In the genomic region with DNA sequence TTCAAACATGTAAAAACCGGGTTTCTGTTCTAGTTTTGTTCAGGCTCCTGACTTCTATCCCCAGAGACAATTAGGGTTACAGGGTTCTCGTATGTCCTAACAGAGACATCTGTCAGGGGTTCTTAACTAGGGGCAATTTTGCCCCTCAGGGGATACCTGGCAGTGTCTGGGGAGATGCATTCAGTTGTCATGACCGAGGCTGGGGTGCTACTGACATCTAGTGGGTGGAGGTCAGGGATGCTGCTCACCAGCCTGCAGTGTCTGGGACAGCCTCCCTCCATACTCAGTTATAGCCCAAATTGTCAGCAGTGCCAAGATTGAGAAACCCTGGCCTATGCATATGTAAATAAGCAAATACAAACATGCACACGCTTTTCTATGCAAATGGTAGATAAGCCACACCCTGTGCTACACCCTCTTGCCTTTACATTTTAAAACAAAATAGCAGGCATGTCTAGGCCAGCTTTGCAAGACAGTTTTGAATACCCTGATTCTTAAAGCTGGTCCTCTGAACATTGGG, we compare ENCODE assay signal across 7 cellular contexts. TPM values are rescaled to one million over a fixed set of nuclear protein-coding genes. Genes with fewer than 3 reads are reported as not detected.
DNase-seq lines count a peak whose midpoint lies in the region; ATAC-seq, FAIRE-seq and TF ChIP-seq lines count a peak whose summit lies in the region.

No MANE protein-coding gene starts in this region.

- H3K9me3 Mint-ChIP-seq in WTC11, result no peaks in the 10 kb centered on the region

- no TSS peak for BruUV-seq in IMR-90 (replicated peaks; lab: Mats Ljungman, UMichigan)

- H4K20me1 ChIP-seq in IMR-90 (ENCODE audit: insufficient read depth, low read length) (no peaks in the 10 kb centered on the region), keratinocyte (ENCODE audit: control insufficient read depth, extremely low read depth, insufficient read depth, low read length) (no peaks in the 10 kb centered on the region)

- TF ChIP-seq CTCF in GM13977 (IDR thresholded peaks at IDR 0.05; ENCODE audit: extremely low read depth, insufficient read depth, missing control alignments), result peak; percentile 75
- peak; percentile 24; the same call in 1 of the 2 replicates for TF ChIP-seq CTCF in IMR-90 (conservative IDR thresholded peaks at IDR 0.05; ENCODE audit: low read depth, low read length)
- 0 out of 2 replicates have a peak, but pooled peaks have one; percentile 15 for TF ChIP-seq CTCF in WTC11 (IDR thresholded peaks at IDR 0.05)
- TF ChIP-seq CTCF in keratinocyte (optimal IDR thresholded peaks at IDR 0.05 in 1 of 3, IDR thresholded peaks at IDR 0.05 in 1 of 3, conservative IDR thresholded peaks at IDR 0.05 in 1 of 3; ENCODE audit: extremely low read depth in 1 of 3, insufficient read depth in 2 of 3, low read length in 3 of 3), result peak; percentile 69 to 87 (median 73)
- peak in 1 of 3 experiments; percentile 15 for TF ChIP-seq CTCF in ascending aorta (IDR thresholded peaks at IDR 0.05)

- H3K27me3 ChIP-seq in IMR-90 (ENCODE audit: control insufficient read depth, insufficient read depth, low read length), result no peaks in the 10 kb centered on the region
- no peaks in the 10 kb centered on the region for H3K27me3 ChIP-seq in keratinocyte (ENCODE audit: control insufficient read depth, extremely low read depth, insufficient read depth, low read length)
- H3K27me3 ChIP-seq in ascending aorta, result no peaks in the 10 kb centered on the region

- H3K27me3 Mint-ChIP-seq in WTC11 (ENCODE audit: low read depth), result no peaks in the 10 kb centered on the region

- H2BK5ac ChIP-seq in IMR-90 (ENCODE audit: low read depth, low read length, poor library complexity, severe bottlenecking), result no peak overlapping the region

- no peak overlapping the region for H3K9ac ChIP-seq in IMR-90 (ENCODE audit: low read depth, low read length)
- H3K9ac ChIP-seq in keratinocyte (ENCODE audit: control insufficient read depth, extremely low read depth, insufficient read depth, low read length), result no peak overlapping the region

- no CpG with 5 or more reads among the region's 4 CpGs for WGBS in IMR-90 (ENCODE audit: extremely low coverage in 2 of 2, insufficient read length in 1 of 2), 2 experiments

- DNase-seq in GM13977 (ENCODE audit: low spot score), result peak; percentile 57
- DNase-seq in IMR-90, result no peak
- DNase-seq in WTC11 (ENCODE audit: low spot score), result peak; percentile 73
- DNase-seq in keratinocyte (ENCODE audit: low read depth, low spot score), result no peak
- DNase-seq in ascending aorta (ENCODE audit: low spot score in 2 of 2), result no peak

- H2BK120ac ChIP-seq in IMR-90 (ENCODE audit: low read depth, low read length), result peak overlapping the region; percentile 26; the same call in 1 of the 2 replicates

- H4K91ac ChIP-seq in IMR-90 (ENCODE audit: insufficient read depth, low read depth, low read length), result peak overlapping the region; percentile 48; the same call in 1 of the 2 replicates

- H3K27ac ChIP-seq in IMR-90 (ENCODE audit: insufficient read depth, low read length) (no peak overlapping the region), keratinocyte (ENCODE audit: control insufficient read depth, insufficient read depth, low read length) (no peak overlapping the region), ascending aorta (no peak overlapping the region)

- no peak for FAIRE-seq in keratinocyte (lab: Jason Lieb, UNC)

- no peak overlapping the region for H3K27ac Mint-ChIP-seq in WTC11

- peak overlapping the region in 1 of 2 experiments; percentile 24; a peak in 1 of 4 replicates for H4K8ac ChIP-seq in IMR-90 (ENCODE audit: low read depth in 2 of 2, low read length in 2 of 2)

- H3K14ac ChIP-seq in IMR-90 (replicated peaks; ENCODE audit: low read depth, low read length), result no peak overlapping the region

- H3K9me3 ChIP-seq in IMR-90 (ENCODE audit: control insufficient read depth, insufficient read depth, low read length) (no peaks in the 10 kb centered on the region), keratinocyte (ENCODE audit: control insufficient read depth, low read depth, low read length) (no peaks in the 10 kb centered on the region), ascending aorta (no peaks in the 10 kb centered on the region)

- H3K4me3 Mint-ChIP-seq in WTC11, result no peak overlapping the region

- peaks cover 21% of the 10 kb centered on the region for H3K9me1 ChIP-seq in IMR-90 (ENCODE audit: insufficient read depth, low read length)
- no peaks in the 10 kb centered on the region for H3K9me1 ChIP-seq in keratinocyte (ENCODE audit: control insufficient read depth, extremely low read depth, insufficient read depth, low read length)

- TF ChIP-seq POLR2A in IMR-90 (IDR thresholded peaks at IDR 0.05; ENCODE audit: low read depth, low read length), result no peak

- in situ Hi-C loops in GM13977 (cut with MboI; ENCODE audit: low pct_unique_long_range_greater_than_20kb, low sequenced_read_pairs, unreplicated experiment), result no loop called here
- in situ Hi-C loops in IMR-90 (cut with MboI; ENCODE audit: low sequenced_read_pairs), result loop anchor here (10.0 kb wide), 1 partner anchor 113 kb away; no protein-coding TSS in a partner anchor

- dilution Hi-C loops in IMR-90 (cut with HindIII; ENCODE audit: low sequenced_read_pairs, unreplicated experiment) (no loop called here), keratinocyte (cut with MboI; ENCODE audit: extremely low pct_ligation_motif_present, low sequenced_read_pairs) (no loop called here)

- no peak; the same call in 1 of the 2 replicates for TF ChIP-seq RAD21 in IMR-90 (IDR thresholded peaks at IDR 0.05; ENCODE audit: low read length)

- no peak overlapping the region; the same call in 1 of the 2 replicates for H3K18ac ChIP-seq in IMR-90 (ENCODE audit: low read depth, low read length)

- no peaks in the 10 kb centered on the region for H3K79me2 ChIP-seq in keratinocyte (ENCODE audit: control insufficient read depth, insufficient read depth, low read length)

- H2BK20ac ChIP-seq in IMR-90 (ENCODE audit: low read depth, low read length), result peak overlapping the region; percentile 20; the same call in 1 of the 2 replicates

- POLR2A ChIA-PET in IMR-90 (lab: Charles Lee; ENCODE audit: unreplicated experiment) (no interaction called here), WTC11 (lab: Charles Lee) (no interaction called here)

- H3K36me3 ChIP-seq in IMR-90 (ENCODE audit: control insufficient read depth, insufficient read depth, low read length) (peaks cover 17% of the 10 kb centered on the region), keratinocyte (ENCODE audit: control insufficient read depth in 2 of 2, extremely low read depth in 1 of 2, insufficient read depth in 2 of 2, low read length in 2 of 2) (peaks cover 4 to 10% of the 10 kb centered on the region in 2 experiments), ascending aorta (peaks cover 0 to 13% of the 10 kb centered on the region in 2 donors)

- H2AK5ac ChIP-seq in IMR-90 (ENCODE audit: low read depth, low read length), result peak overlapping the region; percentile 19; the same call in 1 of the 2 replicates

- no peaks in the 10 kb centered on the region; the same call in 1 of the 2 replicates for H3K36me3 Mint-ChIP-seq in WTC11

- no peak overlapping the region for H2BK15ac ChIP-seq in IMR-90 (ENCODE audit: low read depth, low read length)

- CTCF ChIA-PET in IMR-90 (lab: Yijun Ruan, JAX) (interaction anchor here (2.5 kb wide), 1 partner anchor 274 kb away, joined by 14 read pairs; a partner anchor contains a TSS), WTC11 (lab: Charles Lee) (interaction anchor here (2.8 kb wide), 1 partner anchor 10 kb away, joined by 16 read pairs; no protein-coding TSS in a partner anchor)

- peak overlapping the region; percentile 66 for H3K4ac ChIP-seq in IMR-90 (ENCODE audit: low read depth, low read length)

- no peak overlapping the region for H3K56ac ChIP-seq in IMR-90 (ENCODE audit: extremely low read depth, insufficient read depth, low read length)

- H3K4me1 ChIP-seq in IMR-90 (ENCODE audit: control insufficient read depth, insufficient read depth, low read length), result peaks cover 17% of the 10 kb centered on the region
- peaks cover 23% of the 10 kb centered on the region for H3K4me1 ChIP-seq in keratinocyte (ENCODE audit: control insufficient read depth, extremely low read depth, insufficient read depth, low read length)
- peaks cover 0 to 14% of the 10 kb centered on the region in 2 donors for H3K4me1 ChIP-seq in ascending aorta

- H3K79me1 ChIP-seq in IMR-90 (ENCODE audit: low read depth in 1 of 2, low read length in 2 of 2), result peaks cover 6 to 16% of the 10 kb centered on the region in 2 experiments; a peak in 1 of 4 replicates

- H4K5ac ChIP-seq in IMR-90 (ENCODE audit: low read depth, low read length), result no peak overlapping the region

- H3K4me2 ChIP-seq in IMR-90 (ENCODE audit: low read depth, low read length), result no peak overlapping the region
- H3K4me2 ChIP-seq in keratinocyte (ENCODE audit: control insufficient read depth, extremely low read depth, insufficient read depth, low read depth, low read length), result no peak overlapping the region

- ATAC-seq in GM21528 (IDR thresholded peaks at IDR 0.05; ENCODE audit: low FRiP score, unreplicated experiment) (peak; percentile 69), IMR-90 (ENCODE audit: low read depth) (no peak; the same call in 1 of the 2 replicates), WTC11 (peak; percentile 97), HG03025 (IDR thresholded peaks at IDR 0.05; ENCODE audit: low FRiP score, unreplicated experiment) (no peak)

- 0 out of 2 replicates have a peak, but pooled peaks cover 15% of the 10 kb centered on the region for H3K4me1 Mint-ChIP-seq in WTC11

- H2AFZ ChIP-seq in IMR-90 (replicated peaks; ENCODE audit: low read length, poor library complexity) (no peak overlapping the region), keratinocyte (ENCODE audit: control insufficient read depth, low read length) (no peak overlapping the region)

- no peak overlapping the region for H3K23ac ChIP-seq in IMR-90 (ENCODE audit: low read depth, low read length)

- intact Hi-C loops in IMR-90 (cut with micrococcal nuclease), result no loop called here
- intact Hi-C loops in ascending aorta (cut with DNase I), result no loop called here

- H3K4me3 ChIP-seq in IMR-90 (ENCODE audit: insufficient read depth, low read depth, low read length), result no peak overlapping the region
- H3K4me3 ChIP-seq in keratinocyte (ENCODE audit: control insufficient read depth in 2 of 3, extremely low read depth in 1 of 3, insufficient read depth in 2 of 3, low read depth in 1 of 3, low read length in 3 of 3), result no peak overlapping the region
- H3K4me3 ChIP-seq in ascending aorta, result no peak overlapping the region

- H2AK9ac ChIP-seq in IMR-90 (replicated peaks; ENCODE audit: low read depth, low read length, poor library complexity), result peak overlapping the region; percentile 31

RNA-seq across cellular contexts. Expression of a gene that starts 37.4 kb away (rescaled TPM):
- total RNA-seq in IMR-90 (2012; rRNA removed) (16.5 and 18.3 TPM in 2 replicates), WTC11 (2021) (14.4 to 16.0 TPM (median 15.4 TPM) in 3 replicates), ascending aorta (16.2 TPM)
- polyA plus RNA-seq in IMR-90 (2012; rRNA removed) (15.4 and 15.9 TPM in 2 replicates), keratinocyte (8.5 to 14.6 TPM (median 9.5 TPM) in 3 replicates)
- 11.0 and 13.5 TPM in 2 replicates for polyA plus RNA-seq in IMR-90 (2012; cell fraction: cytosol; rRNA removed)
- polyA plus RNA-seq in IMR-90 (2012; cell fraction: nucleus; rRNA removed; ENCODE audit: low replicate concordance), result 22.9 and 31.5 TPM in 2 replicates
- polyA plus RNA-seq in keratinocyte (2011; ENCODE audit: low read depth), result 21.1 TPM
- polyA plus RNA-seq in keratinocyte (2011; cell fraction: cytosol; rRNA removed), result 12.1 and 13.6 TPM in 2 replicates
- 24.2 and 28.2 TPM in 2 replicates for polyA plus RNA-seq in keratinocyte (2011; cell fraction: nucleus; rRNA removed)
- polyA plus RNA-seq in keratinocyte (2012; ENCODE audit: low replicate concordance), result 12.7 and 15.2 TPM in 2 replicates
- 25.7 to 41.6 TPM (median 40.4 TPM) in 3 replicates for polyA minus RNA-seq in keratinocyte
- polyA minus RNA-seq in keratinocyte (2011; cell fraction: cytosol; rRNA and poly(A)+ RNA removed), result 27.4 TPM
- 20.9 and 35.0 TPM in 2 replicates for polyA minus RNA-seq in keratinocyte (2011; cell fraction: nucleus; rRNA and poly(A)+ RNA removed)

RNA-seq across cellular contexts. Expression of a gene that starts 39.5 kb away (rescaled TPM):
- total RNA-seq in IMR-90 (2012; rRNA removed) (43.7 and 44.4 TPM in 2 replicates), WTC11 (2021) (33.7 to 42.1 TPM (median 37.7 TPM) in 3 replicates), ascending aorta (94.2 TPM)
- polyA plus RNA-seq in IMR-90 (2012; rRNA removed) (62.5 and 63.6 TPM in 2 replicates), keratinocyte (25.9 to 51.8 TPM (median 32.5 TPM) in 3 replicates)
- 73.1 and 112 TPM in 2 replicates for polyA plus RNA-seq in IMR-90 (2012; cell fraction: cytosol; rRNA removed)
- 27.5 and 44.2 TPM in 2 replicates for polyA plus RNA-seq in IMR-90 (2012; cell fraction: nucleus; rRNA removed; ENCODE audit: low replicate concordance)
- 6.2 TPM for polyA plus RNA-seq in keratinocyte (2011; ENCODE audit: low read depth)
- polyA plus RNA-seq in keratinocyte (2011; cell fraction: cytosol; rRNA removed), result 57.6 and 76.6 TPM in 2 replicates
- polyA plus RNA-seq in keratinocyte (2011; cell fraction: nucleus; rRNA removed), result 33.9 and 44.4 TPM in 2 replicates
- polyA plus RNA-seq in keratinocyte (2012; ENCODE audit: low replicate concordance), result 27.1 and 40.9 TPM in 2 replicates
- 37.2 to 80.4 TPM (median 58.4 TPM) in 3 replicates for polyA minus RNA-seq in keratinocyte
- polyA minus RNA-seq in keratinocyte (2011; cell fraction: cytosol; rRNA and poly(A)+ RNA removed), result 73.3 TPM
- 12.8 and 14.9 TPM in 2 replicates for polyA minus RNA-seq in keratinocyte (2011; cell fraction: nucleus; rRNA and poly(A)+ RNA removed)

Comparison
In these comparisons a context has a peak if more than half of its experiments do, and no peak if none do; other contexts are left out.
1. DNase-seq: peak in GM13977 (single experiment) and WTC11 (single experiment); none in IMR-90 (single experiment), keratinocyte (single experiment) and ascending aorta (0 of 2).
2. ATAC-seq: peak in GM21528 (single experiment) and WTC11 (single experiment); none in IMR-90 (single experiment) and HG03025 (single experiment).